ENCODE assay signal across 16 cellular contexts in genomic region chr14:23663127-23663526, GRCh38. TPM values are rescaled to one million over a fixed set of nuclear protein-coding genes. Genes with fewer than 3 reads are reported as not detected.
DNase-seq lines count a peak whose midpoint lies in the region; ATAC-seq and TF ChIP-seq lines count a peak whose summit lies in the region.
"Had no signal": no experiment of that assay in that cellular context is flagged by ENCODE, and none has a peak within 500 bp of the region (broad histone marks: within the 10 kb centered on the region; RNA-seq: fewer than 3 reads in every experiment).

No MANE protein-coding gene starts in this region.

- H3K36me3 ChIP-seq in colonic mucosa (no peaks in the 10 kb centered on the region), vagina (no peaks in the 10 kb centered on the region)

- no peak overlapping the region for H3K4me3 ChIP-seq in colonic mucosa
- no peak overlapping the region for H3K4me3 ChIP-seq in vagina
- H3K4me3 ChIP-seq: GM23338 had no signal

- H3K4me1 Mint-ChIP-seq in immature natural killer cell (peaks cover 78% of the 10 kb centered on the region in 2 donors), natural killer cell (peaks cover 67 to 70% of the 10 kb centered on the region in 2 donors)
- H3K4me1 Mint-ChIP-seq: H9 had no signal

- H3K9me3 Mint-ChIP-seq in immature natural killer cell, result peaks cover 0 to 2% (median 0%) of the 10 kb centered on the region in 6 donors
- no peaks in the 10 kb centered on the region for H3K9me3 Mint-ChIP-seq in natural killer cell
- H3K9me3 Mint-ChIP-seq: CD4-positive, alpha-beta memory T cell; GM23338 had no signal

- no peak for TF ChIP-seq POLR2A in vagina (IDR thresholded peaks at IDR 0.05)

- ATAC-seq in natural killer cell (peak; percentile 55 to 78 (median 67)), GM18870 (IDR thresholded peaks at IDR 0.05; ENCODE audit: unreplicated experiment) (no peak)
- ATAC-seq: GM23338, HCT116 had no signal

- no peak overlapping the region for H3K27ac ChIP-seq in colonic mucosa
- H3K27ac ChIP-seq in vagina, result no peak overlapping the region

- no peaks in the 10 kb centered on the region for H3K9me3 ChIP-seq in colonic mucosa
- H3K9me3 ChIP-seq in vagina, result no peaks in the 10 kb centered on the region

- H3K27me3 ChIP-seq in colonic mucosa (no peaks in the 10 kb centered on the region), vagina (no peaks in the 10 kb centered on the region)

- H3K4me1 ChIP-seq in colonic mucosa (no peaks in the 10 kb centered on the region), vagina (no peaks in the 10 kb centered on the region)

- H3K4me3 Mint-ChIP-seq in immature natural killer cell (peak overlapping the region; percentile 25 to 85 (median 68)), natural killer cell (peak overlapping the region; percentile 72)
- H3K4me3 Mint-ChIP-seq: CD4-positive, alpha-beta memory T cell; GM23338; H9 had no signal

- DNase-seq in colonic mucosa (peak; percentile 1), immature natural killer cell (peak; percentile 64 to 72 (median 70)), natural killer cell (no peak), vagina (ENCODE audit: extremely low spot score in 2 of 2) (peak; percentile 12 to 56), globus pallidus (ENCODE audit: low spot score) (no peak), head of caudate nucleus (no peak)
- DNase-seq: C1 segment of cervical spinal cord; Calu3; CD4-positive, alpha-beta memory T cell; COR-L47; DMS153; DND-41; H9 had no signal

- H3K9ac ChIP-seq in colonic mucosa (ENCODE audit: low read depth in 2 of 2, low read length in 2 of 2), result no peak overlapping the region

- intact Hi-C loops in colonic mucosa (cut with DNase I), result no loop called here
- intact Hi-C loops in natural killer cell (cut with micrococcal nuclease), result no loop called here
- intact Hi-C loops in vagina (cut with DNase I), result no loop called here
- intact Hi-C loops in head of caudate nucleus (cut with DNase I), result no loop called here

- H3K36me3 Mint-ChIP-seq in immature natural killer cell (no peaks in the 10 kb centered on the region), natural killer cell (no peaks in the 10 kb centered on the region)
- H3K36me3 Mint-ChIP-seq: CD4-positive, alpha-beta memory T cell had no signal

- H3K27me3 Mint-ChIP-seq in immature natural killer cell (ENCODE audit: low read depth in 3 of 3) (peaks cover 5 to 14% (median 9%) of the 10 kb centered on the region in 3 donors), natural killer cell (ENCODE audit: low read depth in 2 of 2) (no peaks in the 10 kb centered on the region)

- H3K27ac Mint-ChIP-seq in immature natural killer cell, result peak overlapping the region; percentile 93 to 99 (median 96)
- H3K27ac Mint-ChIP-seq in natural killer cell, result peak overlapping the region; percentile 87 to 90
- H3K27ac Mint-ChIP-seq: GM23338 had no signal

- TF ChIP-seq CTCF in colonic mucosa (IDR thresholded peaks at IDR 0.05) (no peak), natural killer cell (IDR thresholded peaks at IDR 0.05) (no peak), vagina (IDR thresholded peaks at IDR 0.05) (no peak)

RNA-seq across cellular contexts. Expression of gene DHRS2, which starts 27.0 kb away (rescaled TPM):
- total RNA-seq in colonic mucosa, result 1 to 10 TPM in 1 of 2 donors, under 1 TPM in 1; 0.56 to 2.1 TPM
- polyA plus RNA-seq in immature natural killer cell, result under 1 TPM in 2 of 3 donors, not detected in 1; 0.28 to 0.58 TPM
- total RNA-seq in natural killer cell, result under 1 TPM in 1 of 3 donors, not detected in 2; 0.50 TPM
- total RNA-seq in vagina, result 0.25 TPM
- total RNA-seq: CD4-positive, alpha-beta memory T cell had no signal
- polyA plus RNA-seq: CD4-positive, alpha-beta memory T cell had no signal

Comparison
In these comparisons a context has a peak if more than half of its experiments do, and no peak if none do; other contexts are left out.
1. DNase-seq: peak in colonic mucosa (single experiment), immature natural killer cell (3 of 3) and vagina (2 of 2); none in natural killer cell (single experiment), globus pallidus (single experiment) and head of caudate nucleus (0 of 42).